ENCODE assay signal across 1 cellular context in genomic region chr10:92699518-92700272, GRCh38.
A peak's percentile ranks its signal among the peaks of the same experiment; 100 is the strongest.
TF ChIP-seq lines count a peak whose summit lies in the region.

No MANE protein-coding gene starts in this region.

TF ChIP-seq in GM12878, 131 proteins besides CTCF, POLR2A, EP300 and RAD21:
- no peak for TF ChIP-seq CHD2 (IDR thresholded peaks at IDR 0.05; ENCODE audit: borderline replicate concordance, low read depth, low read length)
- TF ChIP-seq ZNF384 (IDR thresholded peaks at IDR 0.05; ENCODE audit: borderline replicate concordance, low read depth, low read length): peak; percentile 75; the same call in 1 of the 2 replicates
- TF ChIP-seq CREB1 (IDR thresholded peaks at IDR 0.05; ENCODE audit: low read depth): peak; percentile 15; the same call in 1 of the 2 replicates
- TF ChIP-seq GABPA (IDR thresholded peaks at IDR 0.05; ENCODE audit: low read depth): 0 out of 2 replicates have a peak, but pooled peaks have one; percentile 21
- TF ChIP-seq CREM (IDR thresholded peaks at IDR 0.05; ENCODE audit: low read depth): 0 out of 2 replicates have a peak, but pooled peaks have one; percentile 6
- TF ChIP-seq ZBED1 (IDR thresholded peaks at IDR 0.05; ENCODE audit: borderline replicate concordance): 0 out of 2 replicates have a peak, but pooled peaks have one; percentile 30
- no peak for TF ChIP-seq HDAC2 (IDR thresholded peaks at IDR 0.05)
- TF ChIP-seq, protein P1, sequence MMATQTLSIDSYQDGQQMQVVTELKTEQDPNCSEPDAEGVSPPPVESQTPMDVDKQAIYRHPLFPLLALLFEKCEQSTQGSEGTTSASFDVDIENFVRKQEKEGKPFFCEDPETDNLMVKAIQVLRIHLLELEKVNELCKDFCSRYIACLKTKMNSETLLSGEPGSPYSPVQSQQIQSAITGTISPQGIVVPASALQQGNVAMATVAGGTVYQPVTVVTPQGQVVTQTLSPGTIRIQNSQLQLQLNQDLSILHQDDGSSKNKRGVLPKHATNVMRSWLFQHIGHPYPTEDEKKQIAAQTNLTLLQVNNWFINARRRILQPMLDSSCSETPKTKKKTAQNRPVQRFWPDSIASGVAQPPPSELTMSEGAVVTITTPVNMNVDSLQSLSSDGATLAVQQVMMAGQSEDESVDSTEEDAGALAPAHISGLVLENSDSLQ (IDR thresholded peaks at IDR 0.05): 0 out of 2 replicates have a peak, but pooled peaks have one; percentile 27
- TF ChIP-seq SPI1 (IDR thresholded peaks at IDR 0.05; ENCODE audit: borderline replicate concordance, insufficient read depth, low read depth, low read length): no peak
- TF ChIP-seq SMC3 (IDR thresholded peaks at IDR 0.05; ENCODE audit: borderline replicate concordance, low read length): no peak
- peak; percentile 40; the same call in 1 of the 2 replicates for TF ChIP-seq EED (IDR thresholded peaks at IDR 0.05; ENCODE audit: low read depth)
- no peak for TF ChIP-seq CEBPZ (IDR thresholded peaks at IDR 0.05; ENCODE audit: low read depth, low read length)
- TF ChIP-seq ZZZ3 (IDR thresholded peaks at IDR 0.05; ENCODE audit: control insufficient read depth, insufficient read length, low read depth): no peak
